In the genomic region with DNA sequence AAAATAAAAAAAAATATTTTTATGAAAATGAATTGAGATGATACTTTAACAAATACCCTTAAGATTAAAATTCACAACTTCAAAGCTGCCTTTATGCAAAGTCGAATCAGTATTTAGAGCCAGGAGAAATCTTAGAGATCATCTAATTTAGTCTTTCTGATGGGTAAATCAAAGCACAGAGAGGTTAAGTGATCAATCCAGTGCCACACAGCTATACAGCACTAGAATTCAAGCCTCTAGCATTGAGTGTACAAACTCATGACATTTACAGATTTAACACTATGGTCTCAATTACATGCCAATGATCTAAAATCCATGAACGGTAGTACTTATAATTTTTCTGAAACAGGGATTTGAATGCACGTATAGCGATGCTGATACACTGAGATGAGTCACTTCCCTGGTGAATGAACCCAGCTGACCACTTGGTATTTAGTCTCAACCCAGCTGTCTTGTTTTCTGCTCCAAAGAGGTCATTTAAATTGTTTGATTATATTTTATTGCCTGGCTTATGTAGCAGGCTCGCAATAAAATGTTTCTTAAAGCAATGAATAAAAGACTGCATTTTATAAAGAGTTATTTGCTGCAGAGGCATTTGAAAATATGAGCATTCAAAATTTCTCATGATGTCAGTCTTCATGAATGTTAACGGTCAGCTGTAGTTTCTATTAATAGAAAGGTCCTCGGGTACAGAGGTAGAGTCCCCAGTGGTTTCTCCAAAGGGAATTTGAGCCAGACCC, we compare ENCODE assay signal across 1 cellular context.
A peak's percentile ranks its signal among the peaks of the same experiment; 100 is the strongest.
TF ChIP-seq lines count a peak whose summit lies in the region.

No MANE protein-coding gene starts in this region.

TF ChIP-seq in HEK293, 187 proteins besides CTCF, POLR2A, EP300 and RAD21 (continued from another document):
- TF ChIP-seq, protein P1, sequence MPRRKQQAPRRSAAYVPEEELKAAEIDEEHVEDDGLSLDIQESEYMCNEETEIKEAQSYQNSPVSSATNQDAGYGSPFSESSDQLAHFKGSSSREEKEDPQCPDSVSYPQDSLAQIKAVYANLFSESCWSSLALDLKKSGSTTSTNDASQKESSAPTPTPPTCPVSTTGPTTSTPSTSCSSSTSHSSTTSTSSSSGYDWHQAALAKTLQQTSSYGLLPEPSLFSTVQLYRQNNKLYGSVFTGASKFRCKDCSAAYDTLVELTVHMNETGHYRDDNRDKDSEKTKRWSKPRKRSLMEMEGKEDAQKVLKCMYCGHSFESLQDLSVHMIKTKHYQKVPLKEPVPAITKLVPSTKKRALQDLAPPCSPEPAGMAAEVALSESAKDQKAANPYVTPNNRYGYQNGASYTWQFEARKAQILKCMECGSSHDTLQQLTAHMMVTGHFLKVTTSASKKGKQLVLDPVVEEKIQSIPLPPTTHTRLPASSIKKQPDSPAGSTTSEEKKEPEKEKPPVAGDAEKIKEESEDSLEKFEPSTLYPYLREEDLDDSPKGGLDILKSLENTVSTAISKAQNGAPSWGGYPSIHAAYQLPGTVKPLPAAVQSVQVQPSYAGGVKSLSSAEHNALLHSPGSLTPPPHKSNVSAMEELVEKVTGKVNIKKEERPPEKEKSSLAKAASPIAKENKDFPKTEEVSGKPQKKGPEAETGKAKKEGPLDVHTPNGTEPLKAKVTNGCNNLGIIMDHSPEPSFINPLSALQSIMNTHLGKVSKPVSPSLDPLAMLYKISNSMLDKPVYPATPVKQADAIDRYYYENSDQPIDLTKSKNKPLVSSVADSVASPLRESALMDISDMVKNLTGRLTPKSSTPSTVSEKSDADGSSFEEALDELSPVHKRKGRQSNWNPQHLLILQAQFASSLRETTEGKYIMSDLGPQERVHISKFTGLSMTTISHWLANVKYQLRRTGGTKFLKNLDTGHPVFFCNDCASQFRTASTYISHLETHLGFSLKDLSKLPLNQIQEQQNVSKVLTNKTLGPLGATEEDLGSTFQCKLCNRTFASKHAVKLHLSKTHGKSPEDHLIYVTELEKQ (tag by site-specific recombination; IDR thresholded peaks at IDR 0.05; ENCODE audit: borderline replicate concordance), result no peak
- TF ChIP-seq ZNF311 (tag by site-specific recombination; IDR thresholded peaks at IDR 0.05; ENCODE audit: borderline replicate concordance) (no peak), ZNF19 (tag by site-specific recombination; IDR thresholded peaks at IDR 0.05; ENCODE audit: low read depth) (no peak), ZNF777 (tag by site-specific recombination; IDR thresholded peaks at IDR 0.05; ENCODE audit: borderline replicate concordance) (no peak), SETDB1 (IDR thresholded peaks at IDR 0.05; ENCODE audit: insufficient read length, low read length) (peak; percentile 11)
- TF ChIP-seq, protein P2, sequence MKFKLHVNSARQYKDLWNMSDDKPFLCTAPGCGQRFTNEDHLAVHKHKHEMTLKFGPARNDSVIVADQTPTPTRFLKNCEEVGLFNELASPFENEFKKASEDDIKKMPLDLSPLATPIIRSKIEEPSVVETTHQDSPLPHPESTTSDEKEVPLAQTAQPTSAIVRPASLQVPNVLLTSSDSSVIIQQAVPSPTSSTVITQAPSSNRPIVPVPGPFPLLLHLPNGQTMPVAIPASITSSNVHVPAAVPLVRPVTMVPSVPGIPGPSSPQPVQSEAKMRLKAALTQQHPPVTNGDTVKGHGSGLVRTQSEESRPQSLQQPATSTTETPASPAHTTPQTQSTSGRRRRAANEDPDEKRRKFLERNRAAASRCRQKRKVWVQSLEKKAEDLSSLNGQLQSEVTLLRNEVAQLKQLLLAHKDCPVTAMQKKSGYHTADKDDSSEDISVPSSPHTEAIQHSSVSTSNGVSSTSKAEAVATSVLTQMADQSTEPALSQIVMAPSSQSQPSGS (tag by site-specific recombination; IDR thresholded peaks at IDR 0.05; ENCODE audit: low read depth), result no peak
